Comparison of ENCODE assay signal across 18 cellular contexts in genomic region chr2:70280242-70280798, GRCh38. TPM values are rescaled to one million over a fixed set of nuclear protein-coding genes. Genes with fewer than 3 reads are reported as not detected.
A peak's percentile ranks its signal among the peaks of the same experiment; 100 is the strongest.
DNase-seq lines count a peak whose midpoint lies in the region; ATAC-seq, FAIRE-seq and TF ChIP-seq lines count a peak whose summit lies in the region.
"Had no signal": no experiment of that assay in that cellular context is flagged by ENCODE, and none has a peak within 500 bp of the region (broad histone marks: within the 10 kb centered on the region; RNA-seq: fewer than 3 reads in every experiment).

No MANE protein-coding gene starts in this region.

- H3K9me2 ChIP-seq in PC-3 (replicated peaks; ENCODE audit: low read length) = no peaks in the 10 kb centered on the region

- peak; percentile 32 for FAIRE-seq in A549 (lab: Jason Lieb, UNC)

- TF ChIP-seq CTCF in A549 (IDR thresholded peaks at IDR 0.05) (no peak), PC-3 (conservative IDR thresholded peaks at IDR 0.05; ENCODE audit: low read depth, low read length) (no peak), adrenal gland (IDR thresholded peaks at IDR 0.05) (no peak), smooth muscle cell (IDR thresholded peaks at IDR 0.05; ENCODE audit: borderline replicate concordance, insufficient read depth, poor library complexity, severe bottlenecking) (no peak)

- 90% methylated on average over 2 of the region's 2 CpGs for WGBS in A549 (ENCODE audit: missing lambda C conversion rate)
- WGBS in adrenal gland, 4 donors = 69 to 100% (median 94%) methylated on average over 2 of the region's 2 CpGs
- 98% methylated on average over 2 of the region's 2 CpGs for whole genome bisulfite sequencing in smooth muscle cell (ENCODE audit: low lambda C conversion rate)

- H3K4me1 ChIP-seq in A549 = no peaks in the 10 kb centered on the region
- H3K4me1 ChIP-seq in PC-3 (ENCODE audit: insufficient read depth, low read length) = no peaks in the 10 kb centered on the region
- H3K4me1 ChIP-seq in adrenal gland (replicated peaks in 1 of 2) = peaks cover 0 to 14% of the 10 kb centered on the region in 2 donors
- no peaks in the 10 kb centered on the region for H3K4me1 ChIP-seq in smooth muscle cell (ENCODE audit: low read depth)

- H2AFZ ChIP-seq in PC-3 (ENCODE audit: low read length) (no peak overlapping the region), smooth muscle cell (ENCODE audit: low read depth) (no peak overlapping the region)

- H3K4me2 ChIP-seq in A549 (no peak overlapping the region), PC-3 (ENCODE audit: low read length) (no peak overlapping the region), smooth muscle cell (no peak overlapping the region)

- TF ChIP-seq EP300 in A549 (IDR thresholded peaks at IDR 0.05) = no peak

- no peak overlapping the region for H3K27ac ChIP-seq in A549
- H3K27ac ChIP-seq in PC-3 (ENCODE audit: low read length) = no peak overlapping the region
- H3K27ac ChIP-seq in adrenal gland = no peak overlapping the region
- no peak overlapping the region for H3K27ac ChIP-seq in smooth muscle cell (ENCODE audit: low read depth)
- no peak overlapping the region for H3K27ac ChIP-seq in caudate nucleus (ENCODE audit: low read depth, low read length)
- H3K27ac ChIP-seq: 22Rv1 had no signal

- peak; percentile 13 for DNase-seq in DMS53 (lab: John Stamatoyannopoulos, UW)
- no peak for DNase-seq in DMS53 treated with DMSO at 0.1 percent for 48 hours (lab: John Stamatoyannopoulos, UW; ENCODE audit: unreplicated experiment)
- no peak for DNase-seq in A549 (ENCODE audit: low read depth in 1 of 2, low spot score in 1 of 2)
- DNase-seq in PC-3 = no peak
- no peak for DNase-seq in adrenal gland
- no peak for DNase-seq in smooth muscle cell (lab: John Stamatoyannopoulos, UW; ENCODE audit: unreplicated experiment)
- DNase-seq in caudate nucleus (lab: John Stamatoyannopoulos, UW) = no peak
- DNase-seq: DMS153, KBM-7, NCI-H1694 treated with DMSO at 0.1 percent for 48 hours, NCI-H2107, NCI-H2227 treated with DMSO at 0.1 percent for 48 hours, NCI-H524, NCI-H82, RPMI8226, SHP77 treated with DMSO at 0.1 percent for 48 hours had no signal

- H3K27me3 ChIP-seq in PC-3 (ENCODE audit: low read length) (no peaks in the 10 kb centered on the region), adrenal gland (no peaks in the 10 kb centered on the region), smooth muscle cell (ENCODE audit: low read depth) (no peaks in the 10 kb centered on the region)

- POLR2A ChIA-PET in A549 (lab: Yijun Ruan, JAX) = interaction anchor here (4.5 kb wide), 1 partner anchor 13 kb away, joined by 47 read pairs; the partner anchor contains the start of gene SNRPG
- POLR2A ChIA-PET in PC-3 (lab: Charles Lee; ENCODE audit: unreplicated experiment) = no interaction called here

- H3K4me3 ChIP-seq in A549 = no peak overlapping the region
- H3K4me3 ChIP-seq in PC-3 (ENCODE audit: low read length) = no peak overlapping the region
- no peak overlapping the region for H3K4me3 ChIP-seq in adrenal gland
- no peak overlapping the region for H3K4me3 ChIP-seq in smooth muscle cell

- H3K79me2 ChIP-seq in PC-3 (ENCODE audit: low read length) (peaks cover 21% of the 10 kb centered on the region), smooth muscle cell (ENCODE audit: low read depth) (peaks cover 5% of the 10 kb centered on the region)

- no peak for TF ChIP-seq RAD21 in A549 (conservative IDR thresholded peaks at IDR 0.05 in 1 of 2, IDR thresholded peaks at IDR 0.05 in 1 of 2)

- intact Hi-C loops in PC-3 (cut with micrococcal nuclease) = no loop called here
- intact Hi-C loops in adrenal gland (cut with DNase I) = no loop called here

- H3K36me3 ChIP-seq in PC-3 (ENCODE audit: low read depth, low read length) (peaks cover 49% of the 10 kb centered on the region), adrenal gland (replicated peaks in 1 of 2) (peaks cover 0 to 82% of the 10 kb centered on the region in 2 donors), smooth muscle cell (ENCODE audit: low read depth) (peaks cover 20% of the 10 kb centered on the region)

- BruUV-seq in PC-3 (replicated peaks; lab: Mats Ljungman, UMichigan) = no TSS peak

- TF ChIP-seq POLR2A in A549 (IDR thresholded peaks at IDR 0.05; ENCODE audit: low read length) (no peak), adrenal gland (IDR thresholded peaks at IDR 0.05) (no peak)

- H3F3A ChIP-seq in PC-3 (ENCODE audit: low read length, unreplicated experiment) = no peaks in the 10 kb centered on the region
- H3F3A ChIP-seq in smooth muscle cell (ENCODE audit: low read depth) = peaks cover 18% of the 10 kb centered on the region

- H4K20me1 ChIP-seq in PC-3 (ENCODE audit: low read length) = 0 out of 2 replicates have a peak, but pooled peaks cover 11% of the 10 kb centered on the region
- H4K20me1 ChIP-seq in smooth muscle cell (ENCODE audit: low read depth) = peaks cover 33% of the 10 kb centered on the region

- H3K9me3 ChIP-seq in A549 (no peaks in the 10 kb centered on the region), PC-3 (ENCODE audit: low read length) (no peaks in the 10 kb centered on the region), adrenal gland (replicated peaks in 1 of 3) (no peaks in the 10 kb centered on the region), smooth muscle cell (replicated peaks; ENCODE audit: low read depth) (no peaks in the 10 kb centered on the region)

- no peak overlapping the region for H3K9ac ChIP-seq in PC-3 (ENCODE audit: low read length)
- H3K9ac ChIP-seq in smooth muscle cell (ENCODE audit: low read depth) = no peak overlapping the region

- CTCF ChIA-PET in A549 (lab: Yijun Ruan, JAX) (interaction anchor here (1.2 to 1.8 kb wide), 2 partner anchors 19 to 21 kb away, joined by 3 to 4 read pairs; no protein-coding TSS in a partner anchor), PC-3 (lab: Charles Lee) (no interaction called here)

- ATAC-seq in A549 (0 out of 6 replicates have a peak, but pooled peaks of 1 of the 2 experiments have one; percentile 25), PC-3 (peak; percentile 15; the same call in 1 of the 2 replicates), esophagus mucosa (peak; percentile 51)

TF ChIP-seq in A549, 52 proteins besides CTCF, POLR2A, EP300 and RAD21:
- TF ChIP-seq HOXB13 (CRISPR knock-in tag; IDR thresholded peaks at IDR 0.05; ENCODE audit: low read depth) (no peak), TP53 (CRISPR knock-in tag; IDR thresholded peaks at IDR 0.05) (no peak), CHD2 (IDR thresholded peaks at IDR 0.05; ENCODE audit: low read length, partially characterized antibody) (no peak)
TF ChIP-seq in A549: peak in this region for 0.

RNA-seq across cellular contexts. Expression of gene SNRPG, which starts 13.2 kb away (rescaled TPM):
- 341 and 555 TPM in 2 replicates for polyA plus RNA-seq in A549 (2011; rRNA removed)
- polyA plus RNA-seq in A549 (2012; cell fraction: cytosol; rRNA removed) = 311 and 441 TPM in 2 replicates
- 59.2 and 141 TPM in 2 replicates for polyA plus RNA-seq in A549 (2012; cell fraction: nucleus; rRNA removed)
- polyA plus RNA-seq in A549 (2017; fragmentation: RNase III; extraction: RNeasy Plus Mini Kit Qiagen cat#74134 plus additional on column Dnase treatment) = 483 to 531 TPM (median 514 TPM) in 3 replicates
- polyA minus RNA-seq in A549 (2011; rRNA and poly(A)+ RNA removed) = 19.5 and 24.2 TPM in 2 replicates
- total RNA-seq in PC-3 (2014; rRNA removed) = 489 and 572 TPM in 2 replicates
- 172 TPM for total RNA-seq in esophagus mucosa
- total RNA-seq in adrenal gland = 100 to 1,000 TPM in 5 of 8 donors, 10 to 100 TPM in 3; 70.8 to 160 (median 111) TPM
- 100 to 1,000 TPM; 102 to 219 (median 209) TPM for polyA plus RNA-seq in adrenal gland
- total RNA-seq in smooth muscle cell = 281 and 284 TPM in 2 replicates
- polyA plus RNA-seq in smooth muscle cell = 343 and 347 TPM in 2 replicates

RNA-seq across cellular contexts. Expression of gene FAM136A, which starts 21.5 kb away (rescaled TPM):
- polyA plus RNA-seq in A549 (2011; rRNA removed) (88.5 and 117 TPM in 2 replicates), A549 (2017; fragmentation: RNase III; extraction: RNeasy Plus Mini Kit Qiagen cat#74134 plus additional on column Dnase treatment) (112 to 125 TPM (median 119 TPM) in 3 replicates), adrenal gland (10 to 100 TPM; 25.7 to 39.1 (median 32.5) TPM), smooth muscle cell (26.6 and 28.8 TPM in 2 replicates)
- 86.3 and 86.8 TPM in 2 replicates for polyA plus RNA-seq in A549 (2012; cell fraction: cytosol; rRNA removed)
- 48.5 and 56.0 TPM in 2 replicates for polyA plus RNA-seq in A549 (2012; cell fraction: nucleus; rRNA removed)
- 17.9 and 22.2 TPM in 2 replicates for polyA minus RNA-seq in A549 (2011; rRNA and poly(A)+ RNA removed)
- total RNA-seq in PC-3 (2014; rRNA removed) (67.6 and 70.8 TPM in 2 replicates), esophagus mucosa (26.0 TPM), adrenal gland (10 to 100 TPM; 12.0 to 25.7 (median 22.7) TPM), smooth muscle cell (14.4 and 24.4 TPM in 2 replicates)

RNA-seq across cellular contexts. Expression of gene PCYOX1, which starts 22.4 kb away (rescaled TPM):
- 101 and 102 TPM in 2 replicates for polyA plus RNA-seq in A549 (2011; rRNA removed)
- polyA plus RNA-seq in A549 (2012; cell fraction: cytosol; rRNA removed) = 15.2 and 16.0 TPM in 2 replicates
- 6.8 and 8.1 TPM in 2 replicates for polyA plus RNA-seq in A549 (2012; cell fraction: nucleus; rRNA removed)
- polyA plus RNA-seq in A549 (2017; fragmentation: RNase III; extraction: RNeasy Plus Mini Kit Qiagen cat#74134 plus additional on column Dnase treatment) = 48.3 to 53.0 TPM (median 52.9 TPM) in 3 replicates
- polyA minus RNA-seq in A549 (2011; rRNA and poly(A)+ RNA removed) = 28.4 and 30.5 TPM in 2 replicates
- total RNA-seq in PC-3 (2014; rRNA removed) = 16.1 and 17.5 TPM in 2 replicates
- total RNA-seq in esophagus mucosa = 63.1 TPM
- 100 to 1,000 TPM in 2 of 8 donors, 10 to 100 TPM in 6; 50.5 to 124 (median 68.3) TPM for total RNA-seq in adrenal gland
- polyA plus RNA-seq in adrenal gland = 10 to 100 TPM; 10.1 to 60.5 (median 11.7) TPM
- total RNA-seq in smooth muscle cell = 51.2 and 53.4 TPM in 2 replicates
- 36.4 and 46.2 TPM in 2 replicates for polyA plus RNA-seq in smooth muscle cell

RNA-seq across cellular contexts. Expression of gene TIA1, which starts 31.9 kb away (rescaled TPM):
- polyA plus RNA-seq in A549 (2011; rRNA removed) (148 and 173 TPM in 2 replicates), A549 (2017; fragmentation: RNase III; extraction: RNeasy Plus Mini Kit Qiagen cat#74134 plus additional on column Dnase treatment) (59.5 to 65.8 TPM (median 61.2 TPM) in 3 replicates), adrenal gland (100 to 1,000 TPM in 1 of 3 donors, 10 to 100 TPM in 2; 49.9 to 136 (median 81.9) TPM), smooth muscle cell (54.2 and 56.9 TPM in 2 replicates)
- 43.0 and 50.7 TPM in 2 replicates for polyA plus RNA-seq in A549 (2012; cell fraction: cytosol; rRNA removed)
- polyA plus RNA-seq in A549 (2012; cell fraction: nucleus; rRNA removed) = 60.2 and 64.0 TPM in 2 replicates
- 117 and 131 TPM in 2 replicates for polyA minus RNA-seq in A549 (2011; rRNA and poly(A)+ RNA removed)
- total RNA-seq in PC-3 (2014; rRNA removed) (82.5 and 123 TPM in 2 replicates), esophagus mucosa (45.8 TPM), adrenal gland (100 to 1,000 TPM in 3 of 8 donors, 10 to 100 TPM in 5; 25.9 to 121 (median 84.4) TPM), smooth muscle cell (153 and 177 TPM in 2 replicates)
